ENCODE assay signal across 20 cellular contexts in genomic region chr9:1916676-1917075, GRCh38.
DNase-seq lines count a peak whose midpoint lies in the region; ATAC-seq and TF ChIP-seq lines count a peak whose summit lies in the region.
"Had no signal": no experiment of that assay in that cellular context is flagged by ENCODE, and none has a peak within 500 bp of the region (broad histone marks: within the 10 kb centered on the region; RNA-seq: fewer than 3 reads in every experiment).

No MANE protein-coding gene starts in this region.

- no peak overlapping the region for H3K4me3 Mint-ChIP-seq in natural killer cell
- H3K4me3 Mint-ChIP-seq: IgD-negative memory B cell had no signal

- no peak for TF ChIP-seq POLR2A in lower leg skin (IDR thresholded peaks at IDR 0.05)

- 41 to 47% methylated on average over 12 of the region's 12 CpGs for WGBS in lower leg skin, 2 donors

- H3K79me2 ChIP-seq in Loucy (ENCODE audit: insufficient read depth, low read length) = no peaks in the 10 kb centered on the region

- peak; percentile 49 for DNase-seq in AG10803 (ENCODE audit: low read depth)
- DNase-seq in RPMI7951 (ENCODE audit: low read depth) = peak; percentile 27
- peak; percentile 19 to 89 for DNase-seq in lower leg skin (ENCODE audit: low spot score in 2 of 2)
- DNase-seq in natural killer cell = no peak
- DNase-seq in KG1 (lab: John Stamatoyannopoulos, UW) = no peak
- DNase-seq in colonic mucosa = no peak
- DNase-seq: activated CD4-positive, CD25-positive, alpha-beta regulatory T cell; adrenal gland; AML-193; central memory CD4-positive, alpha-beta T cell; foreskin keratinocyte; NCI-H1105; NK-92 treated with Interleukin-12 subunit alpha and Interleukin-12 subunit beta, amount 100 ng/mL, for 24 hours; right cardiac atrium; SHP77; stimulated activated naive CD4-positive, alpha-beta T cell treated with Interleukin-2 at 50 U/mL for 16 hours; uterus had no signal

- intact Hi-C loops in lower leg skin (cut with DNase I; ENCODE audit: low total_unique reads) = no loop called here
- intact Hi-C loops in natural killer cell (cut with micrococcal nuclease) = no loop called here
- intact Hi-C loops in colonic mucosa (cut with DNase I) = no loop called here

- H3K9me2 ChIP-seq in Loucy (replicated peaks; ENCODE audit: low read depth, low read length) = no peaks in the 10 kb centered on the region

- H3K4me1 ChIP-seq in Loucy (ENCODE audit: insufficient read depth, low read length, poor library complexity, severe bottlenecking) (no peaks in the 10 kb centered on the region), colonic mucosa (no peaks in the 10 kb centered on the region)
- H3K4me1 ChIP-seq: adrenal gland, foreskin keratinocyte, uterus had no signal

- H3K27ac ChIP-seq in colonic mucosa = no peak overlapping the region
- H3K27ac ChIP-seq: adrenal gland, foreskin keratinocyte, uterus had no signal

- H3K27me3 ChIP-seq in Loucy (ENCODE audit: insufficient read depth, low read length, poor library complexity, severe bottlenecking) (no peaks in the 10 kb centered on the region), colonic mucosa (no peaks in the 10 kb centered on the region)
- H3K27me3 ChIP-seq: uterus had no signal

- H3K36me3 ChIP-seq in Loucy (ENCODE audit: insufficient read depth, low read length) = no peaks in the 10 kb centered on the region
- no peaks in the 10 kb centered on the region for H3K36me3 ChIP-seq in colonic mucosa
- H3K36me3 ChIP-seq: adrenal gland, uterus had no signal

- no peak overlapping the region for H3K4me2 ChIP-seq in Loucy (ENCODE audit: low read depth, low read length, poor library complexity, severe bottlenecking)

- H3K4me3 ChIP-seq in AG10803 (ENCODE audit: low read length) = peak overlapping the region; percentile 39
- H3K4me3 ChIP-seq in Loucy (ENCODE audit: low read length, poor library complexity, severe bottlenecking) = no peak overlapping the region
- no peak overlapping the region for H3K4me3 ChIP-seq in lower leg skin (ENCODE audit: low read depth, poor library complexity, severe bottlenecking)
- no peak overlapping the region for H3K4me3 ChIP-seq in colonic mucosa
- H3K4me3 ChIP-seq: uterus had no signal

- no peaks in the 10 kb centered on the region for H3K4me1 Mint-ChIP-seq in natural killer cell

- no peaks in the 10 kb centered on the region for H3F3A ChIP-seq in Loucy (ENCODE audit: low read depth)

- H3K9ac ChIP-seq in Loucy (ENCODE audit: low read depth, low read length, poor library complexity, severe bottlenecking) (no peak overlapping the region), colonic mucosa (ENCODE audit: low read depth in 2 of 2, low read length in 2 of 2) (no peak overlapping the region)

- no peak overlapping the region for H3K27ac Mint-ChIP-seq in natural killer cell
- H3K27ac Mint-ChIP-seq: IgD-negative memory B cell had no signal

- TF ChIP-seq CTCF in AG10803 (conservative IDR thresholded peaks at IDR 0.05; ENCODE audit: low read length) = no peak
- TF ChIP-seq CTCF in Loucy (conservative IDR thresholded peaks at IDR 0.05; ENCODE audit: low read length) = no peak
- no peak for TF ChIP-seq CTCF in lower leg skin (IDR thresholded peaks at IDR 0.05)
- no peak for TF ChIP-seq CTCF in natural killer cell (IDR thresholded peaks at IDR 0.05)
- TF ChIP-seq CTCF in colonic mucosa (IDR thresholded peaks at IDR 0.05) = no peak

- ATAC-seq in natural killer cell = no peak
- ATAC-seq in GM19023 (IDR thresholded peaks at IDR 0.05; ENCODE audit: unreplicated experiment) = no peak
- ATAC-seq: right cardiac atrium had no signal

- H2AFZ ChIP-seq in Loucy (ENCODE audit: low read length) = peak overlapping the region; percentile 5

- H3K27me3 Mint-ChIP-seq in natural killer cell (ENCODE audit: low read depth in 2 of 2) = peaks cover 17 to 34% of the 10 kb centered on the region in 2 donors

- H4K20me1 ChIP-seq in Loucy (ENCODE audit: insufficient read depth, low read length, poor library complexity, severe bottlenecking) = no peaks in the 10 kb centered on the region

- H3K9me3 ChIP-seq in Loucy (ENCODE audit: insufficient read depth, low read depth, low read length) (no peaks in the 10 kb centered on the region), colonic mucosa (no peaks in the 10 kb centered on the region)
- H3K9me3 ChIP-seq: adrenal gland, uterus had no signal

- H3K9me3 Mint-ChIP-seq in natural killer cell = peaks cover 0 to 1% of the 10 kb centered on the region in 2 donors
- H3K9me3 Mint-ChIP-seq: IgD-negative memory B cell had no signal

- H3K36me3 Mint-ChIP-seq in natural killer cell = no peaks in the 10 kb centered on the region
- H3K36me3 Mint-ChIP-seq: IgD-negative memory B cell had no signal

Comparison
In these comparisons a context has a peak if more than half of its experiments do, and no peak if none do; other contexts are left out.
1. DNase-seq: peak in AG10803 (single experiment), RPMI7951 (single experiment) and lower leg skin (2 of 2); none in natural killer cell (single experiment), KG1 (single experiment) and colonic mucosa (single experiment).